ENCODE assay signal across 15 cellular contexts in genomic region chr14:102784892-102785597, GRCh38. TPM values are rescaled to one million over a fixed set of nuclear protein-coding genes. Genes with fewer than 3 reads are reported as not detected.
DNase-seq lines count a peak whose midpoint lies in the region; ATAC-seq lines count a peak whose summit lies in the region.
"Had no signal": no experiment of that assay in that cellular context is flagged by ENCODE, and none has a peak within 500 bp of the region (broad histone marks: within the 10 kb centered on the region; RNA-seq: fewer than 3 reads in every experiment).

No MANE protein-coding gene starts in this region.

- peaks cover 73% of the 10 kb centered on the region for H3K4me1 Mint-ChIP-seq in activated naive CD8-positive, alpha-beta T cell (ENCODE audit: low read depth)
- H3K4me1 Mint-ChIP-seq in activated naive CD8-positive, alpha-beta T cell treated with anti-CD3 and anti-CD28 coated beads for 36 hours = peaks cover 62% of the 10 kb centered on the region

- H3K9ac ChIP-seq in adipocyte (ENCODE audit: low read length) (peak overlapping the region; percentile 58), subcutaneous abdominal adipose tissue (ENCODE audit: low read length in 5 of 5) (peak overlapping the region in 2 of 5 donors; percentile 35 to 39)

- H3K36me3 Mint-ChIP-seq in activated naive CD8-positive, alpha-beta T cell = peaks cover 7% of the 10 kb centered on the region
- peaks cover 25% of the 10 kb centered on the region for H3K36me3 Mint-ChIP-seq in activated naive CD8-positive, alpha-beta T cell treated with anti-CD3 and anti-CD28 coated beads for 36 hours
- H3K36me3 Mint-ChIP-seq: mesothelial cell of epicardium had no signal

- H3K36me3 ChIP-seq in HAP-1 (replicated peaks) = no peaks in the 10 kb centered on the region; the same call in 1 of the 2 replicates
- no peaks in the 10 kb centered on the region for H3K36me3 ChIP-seq in adipocyte (ENCODE audit: control insufficient read depth, insufficient read depth, low read length, severe bottlenecking)
- H3K36me3 ChIP-seq in subcutaneous abdominal adipose tissue (ENCODE audit: control insufficient read depth in 5 of 5, insufficient read depth in 5 of 5, low read length in 5 of 5) = no peaks in the 10 kb centered on the region
- H3K36me3 ChIP-seq: prostate gland had no signal

- no peaks in the 10 kb centered on the region for H3K9me3 ChIP-seq in HAP-1
- H3K9me3 ChIP-seq in adipocyte (ENCODE audit: control insufficient read depth, low read length) = no peaks in the 10 kb centered on the region
- H3K9me3 ChIP-seq in subcutaneous abdominal adipose tissue (ENCODE audit: control insufficient read depth in 5 of 5, low read length in 5 of 5) = no peaks in the 10 kb centered on the region
- H3K9me3 ChIP-seq: prostate gland had no signal

- peak overlapping the region; percentile 17 for H3K4me3 Mint-ChIP-seq in activated naive CD8-positive, alpha-beta T cell
- no peak overlapping the region for H3K4me3 Mint-ChIP-seq in activated naive CD8-positive, alpha-beta T cell treated with anti-CD3 and anti-CD28 coated beads for 36 hours
- H3K4me3 Mint-ChIP-seq: mesothelial cell of epicardium had no signal

- ATAC-seq in GM19023 (IDR thresholded peaks at IDR 0.05; ENCODE audit: unreplicated experiment) = no peak

- peaks cover 45% of the 10 kb centered on the region for H3K4me1 ChIP-seq in HAP-1
- H3K4me1 ChIP-seq in adipocyte (ENCODE audit: control insufficient read depth, insufficient read depth, low read length) = peaks cover 22% of the 10 kb centered on the region
- H3K4me1 ChIP-seq in subcutaneous abdominal adipose tissue (ENCODE audit: control insufficient read depth in 5 of 5, insufficient read depth in 5 of 5, low read length in 5 of 5) = peaks cover 4 to 24% (median 13%) of the 10 kb centered on the region in 5 donors
- H3K4me1 ChIP-seq: prostate gland had no signal

- H3K9me3 Mint-ChIP-seq in activated naive CD8-positive, alpha-beta T cell (ENCODE audit: low read depth) = no peaks in the 10 kb centered on the region
- H3K9me3 Mint-ChIP-seq in activated naive CD8-positive, alpha-beta T cell treated with anti-CD3 and anti-CD28 coated beads for 36 hours = peaks cover 1% of the 10 kb centered on the region
- H3K9me3 Mint-ChIP-seq: mesothelial cell of epicardium had no signal

- no peaks in the 10 kb centered on the region for H3K27me3 Mint-ChIP-seq in activated naive CD8-positive, alpha-beta T cell
- H3K27me3 Mint-ChIP-seq in activated naive CD8-positive, alpha-beta T cell treated with anti-CD3 and anti-CD28 coated beads for 36 hours = no peaks in the 10 kb centered on the region

- peak overlapping the region; percentile 47 for H3K27ac ChIP-seq in subcutaneous abdominal adipose tissue (ENCODE audit: low read depth, low read length)
- H3K27ac ChIP-seq: prostate gland had no signal

- H3K4me3 ChIP-seq in HAP-1 (no peak overlapping the region), adipocyte (ENCODE audit: low read length) (peak overlapping the region; percentile 21), subcutaneous abdominal adipose tissue (ENCODE audit: low read depth in 1 of 5, low read length in 5 of 5) (no peak overlapping the region)
- H3K4me3 ChIP-seq: prostate gland had no signal

- no peak for DNase-seq in activated naive CD8-positive, alpha-beta T cell treated with anti-CD3 and anti-CD28 coated beads for 36 hours
- DNase-seq in HAP-1 (ENCODE audit: low spot score in 2 of 2) (peak; percentile 64 to 89), adipocyte (ENCODE audit: low read depth) (no peak), hypothalamus (lab: John Stamatoyannopoulos, UW) (no peak), AG20443 (ENCODE audit: low spot score) (no peak)
- DNase-seq: activated CD8-positive, alpha-beta memory T cell treated with anti-CD3 and anti-CD28 coated beads, Interleukin-2, amount 50 U/mL, for 48 hours; effector CD8-positive, alpha-beta T cell; foreskin fibroblast; NCI-H1092 treated with DMSO at 0.1 percent for 48 hours; T1000 had no signal

- peak overlapping the region; percentile 23 for H3K27ac Mint-ChIP-seq in activated naive CD8-positive, alpha-beta T cell
- H3K27ac Mint-ChIP-seq in activated naive CD8-positive, alpha-beta T cell treated with anti-CD3 and anti-CD28 coated beads for 36 hours = no peak overlapping the region
- H3K27ac Mint-ChIP-seq: mesothelial cell of epicardium had no signal

- no peaks in the 10 kb centered on the region for H3K27me3 ChIP-seq in HAP-1 (ENCODE audit: low read depth)
- H3K27me3 ChIP-seq in adipocyte (replicated peaks; ENCODE audit: control insufficient read depth, insufficient read depth, low read length) = no peaks in the 10 kb centered on the region
- H3K27me3 ChIP-seq in subcutaneous abdominal adipose tissue (ENCODE audit: control insufficient read depth in 5 of 5, insufficient read depth in 4 of 5, low read length in 5 of 5) = no peaks in the 10 kb centered on the region

- in situ Hi-C loops in HAP-1 (cut with MboI; ENCODE audit: low sequenced_read_pairs) = no loop called here

RNA-seq across cellular contexts. Expression of gene TRAF3, which starts 7.8 kb away (rescaled TPM):
- 10 to 100 TPM; 39.2 to 39.6 TPM for total RNA-seq in activated naive CD8-positive, alpha-beta T cell treated with anti-CD3 and anti-CD28 coated beads for 36 hours

Comparison
In these comparisons a context has a peak if more than half of its experiments do, and no peak if none do; other contexts are left out.
1. DNase-seq: peak in HAP-1 (2 of 2); none in activated naive CD8-positive, alpha-beta T cell treated with anti-CD3 and anti-CD28 coated beads for 36 hours (single experiment), adipocyte (single experiment), hypothalamus (0 of 51) and AG20443 (single experiment).